Comparison of ENCODE assay signal across 21 cellular contexts in the genomic region with DNA sequence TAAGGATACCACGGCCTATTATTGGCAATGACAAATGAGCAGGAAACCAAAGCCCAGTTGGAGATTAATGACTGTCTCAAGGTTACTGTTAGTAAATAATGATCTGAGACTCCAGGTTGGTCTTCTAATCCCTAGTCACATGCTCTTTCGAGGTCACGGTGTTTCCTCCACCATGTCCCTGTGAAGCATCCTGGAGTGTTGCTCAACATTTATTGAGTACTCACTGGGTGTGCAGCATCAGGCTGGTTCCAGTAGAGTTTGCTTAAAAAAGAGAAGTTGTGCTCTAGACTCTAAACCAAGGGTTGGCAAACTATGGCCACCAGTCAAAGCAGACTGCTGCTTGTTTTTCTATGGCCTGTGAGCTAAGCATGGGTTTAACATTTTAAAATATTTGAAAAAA.
"Had no signal": no experiment of that assay in that cellular context is flagged by ENCODE, and none has a peak within 500 bp of the region (broad histone marks: within the 10 kb centered on the region; RNA-seq: fewer than 3 reads in every experiment).

No MANE protein-coding gene starts in this region.

- H3K36me3 ChIP-seq: ascending aorta, breast epithelium, tibial artery, vagina had no signal

- H3K4me1 ChIP-seq: ascending aorta, breast epithelium, foreskin keratinocyte, vagina had no signal

- H3K27me3 ChIP-seq: ascending aorta, breast epithelium, foreskin keratinocyte, vagina had no signal

- DNase-seq: activated CD4-positive, alpha-beta T cell treated with anti-CD3 and anti-CD28 coated beads, Interleukin-2, amount 50 U/mL, for 1 hour; activated CD4-positive, CD25-positive, alpha-beta regulatory T cell; activated CD8-positive, alpha-beta memory T cell treated with anti-CD3 and anti-CD28 coated beads for 24 hours; activated naive CD4-positive, alpha-beta T cell treated with anti-CD3 and anti-CD28 coated beads for 36 hours; cerebellar nuclear complex; effector memory CD4-positive, alpha-beta T cell; foreskin keratinocyte; glutamatergic neuron; kidney glomerular epithelial cell; left ventricle myocardium superior; natural killer cell; stimulated activated CD4-positive, alpha-beta T cell treated with anti-CD3 and anti-CD28 coated beads, Interleukin-15, amount 100 ng/mL, for 24 hours; stimulated activated CD4-positive, alpha-beta T cell treated with anti-CD3 and anti-CD28 coated beads, Interleukin-4, amount 100 ng/mL, for 1 hour; stimulated activated naive B cell treated with anti-CD40 and anti-IgM and Interleukin-4, amounts not matched to agents 10 μg/mL and 1 μg/mL and 100 μg/mL, for 72 hours; tibial artery had no signal

- H3K4me3 Mint-ChIP-seq: activated naive CD4-positive, alpha-beta T cell treated with anti-CD3 and anti-CD28 coated beads for 36 hours; activated T-helper 17 cell treated with anti-CD3 and anti-CD28 coated beads, Interleukin-2, amount 50 U/mL, for 72 hours; memory B cell; natural killer cell; stimulated activated naive B cell treated with anti-CD40 and anti-IgM and Interleukin-4, amounts not matched to agents 10 μg/mL and 1 μg/mL and 100 μg/mL, for 72 hours had no signal

- H3K36me3 Mint-ChIP-seq: memory B cell; natural killer cell; stimulated activated naive B cell treated with anti-CD40 and anti-IgM and Interleukin-4, amounts not matched to agents 10 μg/mL and 1 μg/mL and 100 μg/mL, for 72 hours had no signal

- H3K4me3 ChIP-seq: ascending aorta, breast epithelium, skin epidermis, tibial artery, vagina had no signal

- H3K27me3 Mint-ChIP-seq: memory B cell had no signal

- H3K9me3 ChIP-seq: ascending aorta, breast epithelium, tibial artery, vagina had no signal

- ATAC-seq: activated T-helper 17 cell treated with anti-CD3 and anti-CD28 coated beads, Interleukin-2, amount 50 U/mL, for 72 hours; foreskin keratinocyte; left ventricle myocardium superior; natural killer cell; stimulated activated naive B cell treated with anti-CD40 and anti-IgM and Interleukin-4, amounts not matched to agents 10 μg/mL and 1 μg/mL and 100 μg/mL, for 72 hours had no signal

- H3K9me3 Mint-ChIP-seq: activated naive CD4-positive, alpha-beta T cell treated with anti-CD3 and anti-CD28 coated beads for 36 hours; activated T-helper 17 cell treated with anti-CD3 and anti-CD28 coated beads, Interleukin-2, amount 50 U/mL, for 72 hours; natural killer cell; stimulated activated naive B cell treated with anti-CD40 and anti-IgM and Interleukin-4, amounts not matched to agents 10 μg/mL and 1 μg/mL and 100 μg/mL, for 72 hours had no signal

- H3K27ac ChIP-seq: ascending aorta, breast epithelium, foreskin keratinocyte, skin epidermis, tibial artery, vagina had no signal

- H3K27ac Mint-ChIP-seq: activated naive CD4-positive, alpha-beta T cell treated with anti-CD3 and anti-CD28 coated beads for 36 hours; activated T-helper 17 cell treated with anti-CD3 and anti-CD28 coated beads, Interleukin-2, amount 50 U/mL, for 72 hours; memory B cell; natural killer cell; stimulated activated naive B cell treated with anti-CD40 and anti-IgM and Interleukin-4, amounts not matched to agents 10 μg/mL and 1 μg/mL and 100 μg/mL, for 72 hours had no signal

- H3K4me1 Mint-ChIP-seq: activated T-helper 17 cell treated with anti-CD3 and anti-CD28 coated beads, Interleukin-2, amount 50 U/mL, for 72 hours; memory B cell; natural killer cell; stimulated activated naive B cell treated with anti-CD40 and anti-IgM and Interleukin-4, amounts not matched to agents 10 μg/mL and 1 μg/mL and 100 μg/mL, for 72 hours had no signal
